ENCODE assay signal across 14 cellular contexts in genomic region chr19:18501351-18501750, GRCh38. TPM values are rescaled to one million over a fixed set of nuclear protein-coding genes. Genes with fewer than 3 reads are reported as not detected.
A peak's percentile ranks its signal among the peaks of the same experiment; 100 is the strongest.
DNase-seq lines count a peak whose midpoint lies in the region; ATAC-seq and TF ChIP-seq lines count a peak whose summit lies in the region.
"Had no signal": no experiment of that assay in that cellular context is flagged by ENCODE, and none has a peak within 500 bp of the region (broad histone marks: within the 10 kb centered on the region; RNA-seq: fewer than 3 reads in every experiment).

No MANE protein-coding gene starts in this region.

- no peaks in the 10 kb centered on the region for H3K27me3 ChIP-seq in duodenal mucosa (ENCODE audit: control insufficient read depth in 1 of 2, insufficient read depth in 2 of 2, low read length in 2 of 2)
- no peaks in the 10 kb centered on the region for H3K27me3 ChIP-seq in sigmoid colon
- H3K27me3 ChIP-seq in WERI-Rb-1 (ENCODE audit: insufficient read depth, low read depth, severe bottlenecking): no peaks in the 10 kb centered on the region

- H3K4me1 ChIP-seq in duodenal mucosa (ENCODE audit: control insufficient read depth in 1 of 2, insufficient read depth in 2 of 2, low read length in 2 of 2): peaks cover 87 to 90% of the 10 kb centered on the region in 2 donors
- peaks cover 0 to 94% (median 84%) of the 10 kb centered on the region in 4 donors for H3K4me1 ChIP-seq in sigmoid colon

- peak overlapping the region; percentile 13 for H3K27ac ChIP-seq in duodenal mucosa (ENCODE audit: low read depth, low read length)
- peak overlapping the region; percentile 64 to 74 (median 70) for H3K27ac ChIP-seq in sigmoid colon
- no peak overlapping the region for H3K27ac ChIP-seq in WERI-Rb-1

- no peaks in the 10 kb centered on the region for H3K9me3 Mint-ChIP-seq in stimulated activated naive CD8-positive, alpha-beta T cell treated with anti-CD3 and anti-CD28 coated beads, Interleukin-15, Interleukin-2, amounts not matched to agents 100 ng/mL and 50 ng/mL, for 24 hours
- no peaks in the 10 kb centered on the region for H3K9me3 Mint-ChIP-seq in stimulated activated naive CD8-positive, alpha-beta T cell treated with anti-CD3 and anti-CD28 coated beads, Interleukin-15, amount 100 ng/mL, for 72 hours
- H3K9me3 Mint-ChIP-seq: activated CD4-positive, alpha-beta memory T cell treated with anti-CD3 and anti-CD28 coated beads for 36 hours had no signal

- in situ Hi-C loops in GM13977 (cut with MboI; ENCODE audit: low pct_unique_long_range_greater_than_20kb, low sequenced_read_pairs, unreplicated experiment): no loop called here

- peak overlapping the region; percentile 40 for H3K27ac Mint-ChIP-seq in stimulated activated naive CD8-positive, alpha-beta T cell treated with anti-CD3 and anti-CD28 coated beads, Interleukin-15, Interleukin-2, amounts not matched to agents 100 ng/mL and 50 ng/mL, for 24 hours
- H3K27ac Mint-ChIP-seq in stimulated activated naive CD8-positive, alpha-beta T cell treated with anti-CD3 and anti-CD28 coated beads, Interleukin-15, amount 100 ng/mL, for 72 hours: no peak overlapping the region
- H3K27ac Mint-ChIP-seq: activated CD4-positive, alpha-beta memory T cell treated with anti-CD3 and anti-CD28 coated beads for 36 hours had no signal

- DNase-seq in stimulated activated naive CD8-positive, alpha-beta T cell treated with anti-CD3 and anti-CD28 coated beads, Interleukin-15, amount 100 ng/mL, for 72 hours: no peak
- DNase-seq in sigmoid colon (no peak), SW480 (ENCODE audit: low spot score) (no peak), GM13977 (ENCODE audit: low spot score) (no peak), WERI-Rb-1 (no peak)
- DNase-seq: activated CD4-positive, alpha-beta memory T cell treated with anti-CD3 and anti-CD28 coated beads for 36 hours; activated gamma-delta T cell treated with Interleukin-2 at 50 U/mL for 16 hours; glutamatergic neuron; NCI-H2081 treated with DMSO at 0.1 percent for 48 hours; stimulated activated naive CD8-positive, alpha-beta T cell treated with anti-CD3 and anti-CD28 coated beads, Interleukin-15, Interleukin-2, amounts not matched to agents 100 U/mL and 50 U/mL, for 24 hours; T1000 had no signal

- no peaks in the 10 kb centered on the region for H3K27me3 Mint-ChIP-seq in stimulated activated naive CD8-positive, alpha-beta T cell treated with anti-CD3 and anti-CD28 coated beads, Interleukin-15, Interleukin-2, amounts not matched to agents 100 ng/mL and 50 ng/mL, for 24 hours
- no peaks in the 10 kb centered on the region for H3K27me3 Mint-ChIP-seq in stimulated activated naive CD8-positive, alpha-beta T cell treated with anti-CD3 and anti-CD28 coated beads, Interleukin-15, amount 100 ng/mL, for 72 hours
- H3K27me3 Mint-ChIP-seq: activated CD4-positive, alpha-beta memory T cell treated with anti-CD3 and anti-CD28 coated beads for 36 hours had no signal

- H3K36me3 ChIP-seq in duodenal mucosa (ENCODE audit: control insufficient read depth in 1 of 2, insufficient read depth in 2 of 2, low read length in 2 of 2) (no peaks in the 10 kb centered on the region), sigmoid colon (no peaks in the 10 kb centered on the region), WERI-Rb-1 (no peaks in the 10 kb centered on the region)

- TF ChIP-seq CTCF in sigmoid colon (IDR thresholded peaks at IDR 0.05) (no peak), GM13977 (IDR thresholded peaks at IDR 0.05; ENCODE audit: extremely low read depth, insufficient read depth, missing control alignments) (no peak), WERI-Rb-1 (IDR thresholded peaks at IDR 0.05; ENCODE audit: low read depth, low read length) (no peak)

- H3K4me3 Mint-ChIP-seq in stimulated activated naive CD8-positive, alpha-beta T cell treated with anti-CD3 and anti-CD28 coated beads, Interleukin-15, Interleukin-2, amounts not matched to agents 100 ng/mL and 50 ng/mL, for 24 hours: no peak overlapping the region
- H3K4me3 Mint-ChIP-seq in stimulated activated naive CD8-positive, alpha-beta T cell treated with anti-CD3 and anti-CD28 coated beads, Interleukin-15, amount 100 ng/mL, for 72 hours: no peak overlapping the region
- H3K4me3 Mint-ChIP-seq: activated CD4-positive, alpha-beta memory T cell treated with anti-CD3 and anti-CD28 coated beads for 36 hours had no signal

- WGBS in sigmoid colon, 2 donors: 85 to 93% methylated on average over 13 of the region's 13 CpGs

- no peak for TF ChIP-seq POLR2A in sigmoid colon (IDR thresholded peaks at IDR 0.05)

- H3K9ac ChIP-seq in duodenal mucosa (ENCODE audit: low read depth in 1 of 2, low read length in 2 of 2): no peak overlapping the region

- ATAC-seq in stimulated activated naive CD8-positive, alpha-beta T cell treated with anti-CD3 and anti-CD28 coated beads, Interleukin-15, amount 100 ng/mL, for 72 hours: no peak
- no peak for ATAC-seq in HG02763 (IDR thresholded peaks at IDR 0.05; ENCODE audit: unreplicated experiment)

- intact Hi-C loops in sigmoid colon (cut with DNase I): loop anchor here (10.0 kb wide), 1 partner anchor 47 kb away; no protein-coding TSS in a partner anchor

- H3K36me3 Mint-ChIP-seq in stimulated activated naive CD8-positive, alpha-beta T cell treated with anti-CD3 and anti-CD28 coated beads, Interleukin-15, Interleukin-2, amounts not matched to agents 100 ng/mL and 50 ng/mL, for 24 hours (ENCODE audit: low read depth): peaks cover 4% of the 10 kb centered on the region
- H3K36me3 Mint-ChIP-seq: activated CD4-positive, alpha-beta memory T cell treated with anti-CD3 and anti-CD28 coated beads for 36 hours had no signal

- H3K4me3 ChIP-seq in duodenal mucosa (ENCODE audit: low read depth in 1 of 2, low read length in 2 of 2) (no peak overlapping the region), sigmoid colon (no peak overlapping the region), WERI-Rb-1 (ENCODE audit: low read depth, low read length) (no peak overlapping the region)

- no peaks in the 10 kb centered on the region for H3K9me3 ChIP-seq in duodenal mucosa (ENCODE audit: control insufficient read depth in 1 of 2, low read length in 2 of 2)
- H3K9me3 ChIP-seq in sigmoid colon: no peaks in the 10 kb centered on the region
- no peaks in the 10 kb centered on the region for H3K9me3 ChIP-seq in WERI-Rb-1 (ENCODE audit: severe bottlenecking)

- TF ChIP-seq EP300 in sigmoid colon (IDR thresholded peaks at IDR 0.05): no peak

- peaks cover 95% of the 10 kb centered on the region for H3K4me1 Mint-ChIP-seq in stimulated activated naive CD8-positive, alpha-beta T cell treated with anti-CD3 and anti-CD28 coated beads, Interleukin-15, Interleukin-2, amounts not matched to agents 100 ng/mL and 50 ng/mL, for 24 hours (ENCODE audit: low read depth)
- peaks cover 97% of the 10 kb centered on the region for H3K4me1 Mint-ChIP-seq in stimulated activated naive CD8-positive, alpha-beta T cell treated with anti-CD3 and anti-CD28 coated beads, Interleukin-15, amount 100 ng/mL, for 72 hours

RNA-seq across cellular contexts. Expression of gene ELL, which starts 20.5 kb away (rescaled TPM):
- total RNA-seq in sigmoid colon: 10 to 100 TPM in 3 of 4 donors, 1 to 10 TPM in 1; 7.1 to 20.2 (median 11.9) TPM
- 10 to 100 TPM in 1 of 3 donors, 1 to 10 TPM in 2; 6.2 to 14.6 (median 8.4) TPM for polyA plus RNA-seq in sigmoid colon

RNA-seq across cellular contexts. Expression of gene FKBP8, which starts 42.0 kb away (rescaled TPM):
- 100 to 1,000 TPM; 366 to 456 (median 403) TPM for total RNA-seq in sigmoid colon
- 100 to 1,000 TPM; 200 to 234 (median 232) TPM for polyA plus RNA-seq in sigmoid colon

RNA-seq across cellular contexts. Expression of gene KXD1, which starts 56.3 kb away (rescaled TPM):
- total RNA-seq in sigmoid colon: 100 to 1,000 TPM; 107 to 122 (median 120) TPM
- 100 to 1,000 TPM in 1 of 3 donors, 10 to 100 TPM in 2; 84.9 to 118 (median 93.2) TPM for polyA plus RNA-seq in sigmoid colon
